In genomic region chr1:228374711-228375577, GRCh38 we compare ENCODE assay signal across 11 cellular contexts. TPM values are rescaled to one million over a fixed set of nuclear protein-coding genes. Genes with fewer than 3 reads are reported as not detected.
A peak's percentile ranks its signal among the peaks of the same experiment; 100 is the strongest.
DNase-seq lines count a peak whose midpoint lies in the region; ATAC-seq and TF ChIP-seq lines count a peak whose summit lies in the region.
"Had no signal": no experiment of that assay in that cellular context is flagged by ENCODE, and none has a peak within 500 bp of the region (broad histone marks: within the 10 kb centered on the region; RNA-seq: fewer than 3 reads in every experiment).

No MANE protein-coding gene starts in this region.

- H2AK5ac ChIP-seq in neuronal stem cell (ENCODE audit: low read depth, low read length) (peak overlapping the region; percentile 56), trophoblast cell (ENCODE audit: low read length) (no peak overlapping the region)

- H3K4me2 ChIP-seq in neuronal stem cell (ENCODE audit: insufficient read depth, low read length, poor library complexity, severe bottlenecking) (no peak overlapping the region), trophoblast cell (ENCODE audit: low read length) (no peak overlapping the region)
- H3K4me2 ChIP-seq: BLaER1 treated with 17β-estradiol and CSF1 and Interleukin-3, amounts not matched to agents 10 nM and 100 nM had no signal

- H4K91ac ChIP-seq in neuronal stem cell (ENCODE audit: low read depth, low read length, poor library complexity) (no peak overlapping the region), trophoblast cell (ENCODE audit: low read depth, low read length) (no peak overlapping the region)

- H3K27ac ChIP-seq in Peyer's patch (peak overlapping the region; percentile 1 to 31 (median 21)), neuronal stem cell (replicated peaks; ENCODE audit: low read length) (no peak overlapping the region), trophoblast cell (ENCODE audit: low read depth, low read length) (no peak overlapping the region)
- H3K27ac ChIP-seq: BLaER1 treated with 17β-estradiol and CSF1 and Interleukin-3, amounts not matched to agents 10 nM and 100 nM had no signal

- TF ChIP-seq CTCF in Peyer's patch (IDR thresholded peaks at IDR 0.05) = no peak

- H2BK12ac ChIP-seq in neuronal stem cell (ENCODE audit: low read length) (peak overlapping the region; percentile 41), trophoblast cell (ENCODE audit: low read length) (no peak overlapping the region)

- ATAC-seq in GM18907 (IDR thresholded peaks at IDR 0.05; ENCODE audit: unreplicated experiment) (no peak), HG03196 (IDR thresholded peaks at IDR 0.05; ENCODE audit: unreplicated experiment) (no peak)

- no peak overlapping the region for H2AFZ ChIP-seq in neuronal stem cell (ENCODE audit: low read length)
- H2AFZ ChIP-seq in trophoblast cell (ENCODE audit: insufficient read depth, low read length, poor library complexity) = no peak overlapping the region

- peak overlapping the region; percentile 26 for H2BK15ac ChIP-seq in neuronal stem cell (ENCODE audit: low read length)

- H3K36me3 ChIP-seq in Peyer's patch (no peaks in the 10 kb centered on the region), neuronal stem cell (replicated peaks in 1 of 2; ENCODE audit: control insufficient read depth in 2 of 2, insufficient read depth in 2 of 2, low read length in 2 of 2) (no peaks in the 10 kb centered on the region), trophoblast cell (ENCODE audit: control insufficient read depth in 1 of 2, insufficient read depth in 2 of 2, low read length in 2 of 2) (no peaks in the 10 kb centered on the region)
- H3K36me3 ChIP-seq: BLaER1 treated with 17β-estradiol and CSF1 and Interleukin-3, amounts not matched to agents 10 nM and 100 nM had no signal

- H2BK5ac ChIP-seq in neuronal stem cell (ENCODE audit: low read length) = peak overlapping the region; percentile 75
- no peak overlapping the region for H2BK5ac ChIP-seq in trophoblast cell (ENCODE audit: low read depth, low read length, poor library complexity)

- H3K79me2 ChIP-seq in trophoblast cell (ENCODE audit: control insufficient read depth, insufficient read depth, low read length, poor library complexity) = no peaks in the 10 kb centered on the region

- no peak for TF ChIP-seq POLR2A in Peyer's patch (IDR thresholded peaks at IDR 0.05)

- H3K27me3 ChIP-seq in Peyer's patch (no peaks in the 10 kb centered on the region), neuronal stem cell (ENCODE audit: control insufficient read depth in 3 of 3, insufficient read depth in 3 of 3, low read depth in 1 of 3, low read length in 3 of 3) (peaks cover 0 to 14% (median 13%) of the 10 kb centered on the region in 3 experiments), trophoblast cell (ENCODE audit: insufficient read depth, low read length) (no peaks in the 10 kb centered on the region)

- no peak overlapping the region for H3K4ac ChIP-seq in neuronal stem cell (ENCODE audit: low read length)
- no peak overlapping the region for H3K4ac ChIP-seq in trophoblast cell (ENCODE audit: low read depth, low read length)

- peak; percentile 69 for DNase-seq in ACHN
- DNase-seq in Peyer's patch = peak; percentile 26 to 77 (median 57)
- DNase-seq in fibroblast of the conjunctiva (ENCODE audit: low read depth) = peak; percentile 90
- no peak for DNase-seq in neuronal stem cell (ENCODE audit: low spot score)
- DNase-seq in islet precursor cell = no peak
- no peak for DNase-seq in trophoblast cell
- DNase-seq: naive B cell, NCI-H345 had no signal

- H3K18ac ChIP-seq in neuronal stem cell (ENCODE audit: low read length) = no peak overlapping the region
- no peak overlapping the region for H3K18ac ChIP-seq in trophoblast cell (ENCODE audit: low read length)

- WGBS in neuronal stem cell (ENCODE audit: extremely low coverage in 2 of 2, insufficient read length in 2 of 2, insufficient replicate concordance in 1 of 2), 2 donors = no CpG with 5 or more reads among the region's 25 CpGs
- no CpG with 5 or more reads among the region's 25 CpGs for WGBS in trophoblast cell (ENCODE audit: extremely low coverage, insufficient coverage, insufficient read length)

- H4K8ac ChIP-seq in neuronal stem cell (ENCODE audit: low read depth, low read length) = no peak overlapping the region
- H4K8ac ChIP-seq in trophoblast cell (ENCODE audit: low read depth, low read length) = no peak overlapping the region

- H3K14ac ChIP-seq in neuronal stem cell (ENCODE audit: low read length) (peak overlapping the region; percentile 94), trophoblast cell (ENCODE audit: low read length) (no peak overlapping the region)

- in situ Hi-C loops in ACHN (cut with HindIII; ENCODE audit: low pct_ligation_motif_present, low pct_unique_long_range_greater_than_20kb, low sequenced_read_pairs) = no loop called here

- H3K23ac ChIP-seq in neuronal stem cell (ENCODE audit: low read depth, low read length, poor library complexity) (peak overlapping the region; percentile 91), trophoblast cell (ENCODE audit: low read length) (no peak overlapping the region)

- H3K4me1 ChIP-seq in Peyer's patch (peaks cover 0 to 22% (median 7%) of the 10 kb centered on the region in 4 donors), neuronal stem cell (ENCODE audit: control insufficient read depth in 2 of 2, insufficient read depth in 1 of 2, low read depth in 1 of 2, low read length in 2 of 2) (peaks cover 0 to 8% of the 10 kb centered on the region in 2 donors), trophoblast cell (ENCODE audit: control insufficient read depth in 1 of 2, insufficient read depth in 2 of 2, low read length in 2 of 2) (peaks cover 2 to 10% of the 10 kb centered on the region in 2 experiments)

- no peak overlapping the region for H4K12ac ChIP-seq in trophoblast cell (ENCODE audit: low read depth, low read length)

- peaks cover 4% of the 10 kb centered on the region for H3K79me1 ChIP-seq in neuronal stem cell (ENCODE audit: low read depth, low read length)
- H3K79me1 ChIP-seq in trophoblast cell (ENCODE audit: low read length) = peaks cover 2% of the 10 kb centered on the region

- no peaks in the 10 kb centered on the region for H3K9me3 ChIP-seq in Peyer's patch
- H3K9me3 ChIP-seq in neuronal stem cell (replicated peaks in 1 of 2; ENCODE audit: control insufficient read depth in 2 of 2, insufficient read depth in 1 of 2, low read depth in 1 of 2, low read length in 2 of 2) = no peaks in the 10 kb centered on the region
- peaks cover 2% of the 10 kb centered on the region for H3K9me3 ChIP-seq in trophoblast cell (ENCODE audit: insufficient read depth, low read depth, low read length)
- H3K9me3 ChIP-seq: BLaER1 treated with 17β-estradiol and CSF1 and Interleukin-3, amounts not matched to agents 10 nM and 100 nM had no signal

- no peak overlapping the region for H3K4me3 ChIP-seq in Peyer's patch
- no peak overlapping the region for H3K4me3 ChIP-seq in neuronal stem cell (ENCODE audit: low read length in 2 of 2)
- no peak overlapping the region for H3K4me3 ChIP-seq in trophoblast cell (ENCODE audit: low read depth, low read length)
- H3K4me3 ChIP-seq: BLaER1 treated with 17β-estradiol and CSF1 and Interleukin-3, amounts not matched to agents 10 nM and 100 nM had no signal

- no peak overlapping the region for H3K9ac ChIP-seq in neuronal stem cell (ENCODE audit: low read depth, low read length, poor library complexity)
- no peak overlapping the region for H3K9ac ChIP-seq in trophoblast cell (ENCODE audit: low read length)
- H3K9ac ChIP-seq: BLaER1 treated with 17β-estradiol and CSF1 and Interleukin-3, amounts not matched to agents 10 nM and 100 nM had no signal

- H2BK120ac ChIP-seq in neuronal stem cell (ENCODE audit: low read depth, low read length) (no peak overlapping the region), trophoblast cell (ENCODE audit: insufficient read depth, low read length, poor library complexity) (no peak overlapping the region)

RNA-seq across cellular contexts. Expression of gene TRIM11, which starts 31.7 kb away (rescaled TPM):
- 10 to 100 TPM; 29.6 to 62.6 (median 32.1) TPM for total RNA-seq in Peyer's patch
- 13.5 TPM for polyA plus RNA-seq in neuronal stem cell (2013, experiment 1 of 2)
- polyA plus RNA-seq in neuronal stem cell (2013, experiment 2 of 2) = 13.3 TPM
- 31.1 and 32.5 TPM in 2 replicates for polyA plus RNA-seq in trophoblast cell (2013)

RNA-seq across cellular contexts. Expression of gene TRIM17, which starts 41.7 kb away (rescaled TPM):
- 1 to 10 TPM in 2 of 4 donors, not detected in 2; 2.5 to 2.7 TPM for total RNA-seq in Peyer's patch
- 4.1 TPM for polyA plus RNA-seq in neuronal stem cell (2013, experiment 1 of 2)
- polyA plus RNA-seq in neuronal stem cell (2013, experiment 2 of 2) = 3.7 TPM
- 10.5 and 10.6 TPM in 2 replicates for polyA plus RNA-seq in trophoblast cell (2013)

Comparison
In these comparisons a context has a peak if more than half of its experiments do, and no peak if none do; other contexts are left out.
1. DNase-seq: peak in ACHN (single experiment), Peyer's patch (3 of 3) and fibroblast of the conjunctiva (single experiment); none in neuronal stem cell (single experiment), islet precursor cell (single experiment) and trophoblast cell (0 of 2).
2. H3K27ac ChIP-seq: peak in Peyer's patch (4 of 4); none in neuronal stem cell (single experiment) and trophoblast cell (single experiment).